In genomic region chr3:56190130-56190529, GRCh38 we compare ENCODE assay signal across 3 cellular contexts.
"Had no signal": no experiment of that assay in that cellular context is flagged by ENCODE, and none has a peak within 500 bp of the region (broad histone marks: within the 10 kb centered on the region; RNA-seq: fewer than 3 reads in every experiment).

No MANE protein-coding gene starts in this region.

- ATAC-seq: GM12878 had no signal

- H3K4me3 ChIP-seq: GM12878 had no signal

- DNase-seq: GDM1, GF-D8 had no signal
